Comparison of ENCODE assay signal across 1 cellular context in the genomic region with DNA sequence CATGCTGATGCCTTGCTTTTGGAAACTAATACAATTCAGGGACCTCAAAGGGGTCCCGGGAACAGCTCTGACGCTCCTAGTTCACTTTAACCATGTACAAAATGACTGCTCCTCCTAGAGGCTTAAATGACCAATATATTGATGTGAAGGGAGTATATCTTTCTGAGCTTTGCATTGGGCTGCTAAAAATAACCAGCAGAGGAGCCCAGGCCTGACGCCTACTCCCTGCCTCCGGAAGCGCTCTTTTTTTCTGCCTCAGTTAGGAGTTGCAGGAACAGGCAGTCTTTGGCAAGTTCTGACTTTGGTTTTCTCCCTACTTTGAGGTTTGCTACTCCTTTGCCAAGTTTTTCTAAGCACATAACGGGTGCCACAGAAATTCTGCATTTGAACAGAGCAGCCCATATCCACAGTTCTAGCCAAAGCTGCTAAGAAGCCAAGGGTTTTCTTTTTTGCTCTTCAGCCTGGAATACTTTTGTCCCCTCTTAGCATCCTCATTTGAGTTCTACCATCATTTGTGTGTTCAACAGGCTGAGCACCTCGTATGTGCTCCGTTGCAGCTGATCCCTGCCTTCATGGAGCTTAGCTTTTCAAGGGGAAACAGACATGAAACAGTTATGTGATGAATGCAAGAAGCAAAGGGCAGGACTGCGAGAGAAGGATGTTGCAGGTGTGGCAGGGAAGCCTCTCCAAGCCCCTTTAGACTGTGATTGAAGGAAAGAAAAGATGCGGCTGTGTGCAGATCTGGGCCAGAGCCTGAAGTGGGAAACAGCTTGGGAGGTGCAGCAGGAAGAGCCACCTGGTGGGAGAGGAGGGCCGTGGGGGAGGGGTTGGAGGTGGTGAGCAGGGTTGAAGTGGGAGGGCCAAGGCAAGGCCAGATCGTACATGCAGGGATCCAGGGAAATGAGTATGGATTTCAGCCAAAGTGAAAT.
TF ChIP-seq lines count a peak whose summit lies in the region.

No MANE protein-coding gene starts in this region.

TF ChIP-seq in GM23338, 12 proteins besides CTCF, POLR2A, EP300 and RAD21:
- no peak for TF ChIP-seq ZNF114 (CRISPR knock-in tag; IDR thresholded peaks at IDR 0.05)
- TF ChIP-seq, protein P1, sequence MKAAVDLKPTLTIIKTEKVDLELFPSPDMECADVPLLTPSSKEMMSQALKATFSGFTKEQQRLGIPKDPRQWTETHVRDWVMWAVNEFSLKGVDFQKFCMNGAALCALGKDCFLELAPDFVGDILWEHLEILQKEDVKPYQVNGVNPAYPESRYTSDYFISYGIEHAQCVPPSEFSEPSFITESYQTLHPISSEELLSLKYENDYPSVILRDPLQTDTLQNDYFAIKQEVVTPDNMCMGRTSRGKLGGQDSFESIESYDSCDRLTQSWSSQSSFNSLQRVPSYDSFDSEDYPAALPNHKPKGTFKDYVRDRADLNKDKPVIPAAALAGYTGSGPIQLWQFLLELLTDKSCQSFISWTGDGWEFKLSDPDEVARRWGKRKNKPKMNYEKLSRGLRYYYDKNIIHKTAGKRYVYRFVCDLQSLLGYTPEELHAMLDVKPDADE (IDR thresholded peaks at IDR 0.05) = peak; percentile 65; the same call in 1 of the 2 replicates
